1 cellular context compared by ENCODE assay signal in the genomic region with DNA sequence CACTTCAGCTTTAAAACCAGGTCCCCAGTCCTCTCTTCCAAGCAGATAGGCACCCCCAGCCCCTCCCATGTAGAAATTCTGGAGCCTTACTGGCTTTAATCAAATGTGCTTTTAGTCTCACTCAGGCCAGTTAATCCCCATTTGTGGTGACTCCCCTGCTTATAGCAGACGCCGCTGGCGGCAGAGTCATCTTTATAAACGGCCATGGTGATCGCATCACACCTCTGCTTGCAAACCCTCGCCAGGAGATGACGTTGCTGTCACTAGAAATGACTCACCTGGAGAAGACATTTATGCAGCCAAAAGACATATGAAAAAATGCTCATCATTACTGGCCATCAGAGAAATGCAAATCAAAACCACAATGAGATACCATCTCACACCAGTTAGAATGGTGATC.
TF ChIP-seq lines count a peak whose summit lies in the region.

No MANE protein-coding gene starts in this region.

TF ChIP-seq in HCT116, 20 proteins besides CTCF, POLR2A, EP300 and RAD21 (continued from another document):
- TF ChIP-seq SRF (IDR thresholded peaks at IDR 0.05; ENCODE audit: low read depth): no peak
- no peak for TF ChIP-seq FOSL1 (IDR thresholded peaks at IDR 0.05; ENCODE audit: low read depth)
- TF ChIP-seq, protein P1, sequence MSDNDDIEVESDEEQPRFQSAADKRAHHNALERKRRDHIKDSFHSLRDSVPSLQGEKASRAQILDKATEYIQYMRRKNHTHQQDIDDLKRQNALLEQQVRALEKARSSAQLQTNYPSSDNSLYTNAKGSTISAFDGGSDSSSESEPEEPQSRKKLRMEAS (IDR thresholded peaks at IDR 0.05): no peak
- no peak for TF ChIP-seq POLR2AphosphoS5 (IDR thresholded peaks at IDR 0.05; ENCODE audit: low read depth, low read length)
- TF ChIP-seq ZFX (IDR thresholded peaks at IDR 0.05): no peak
